16 cellular contexts compared by ENCODE assay signal in the genomic region with DNA sequence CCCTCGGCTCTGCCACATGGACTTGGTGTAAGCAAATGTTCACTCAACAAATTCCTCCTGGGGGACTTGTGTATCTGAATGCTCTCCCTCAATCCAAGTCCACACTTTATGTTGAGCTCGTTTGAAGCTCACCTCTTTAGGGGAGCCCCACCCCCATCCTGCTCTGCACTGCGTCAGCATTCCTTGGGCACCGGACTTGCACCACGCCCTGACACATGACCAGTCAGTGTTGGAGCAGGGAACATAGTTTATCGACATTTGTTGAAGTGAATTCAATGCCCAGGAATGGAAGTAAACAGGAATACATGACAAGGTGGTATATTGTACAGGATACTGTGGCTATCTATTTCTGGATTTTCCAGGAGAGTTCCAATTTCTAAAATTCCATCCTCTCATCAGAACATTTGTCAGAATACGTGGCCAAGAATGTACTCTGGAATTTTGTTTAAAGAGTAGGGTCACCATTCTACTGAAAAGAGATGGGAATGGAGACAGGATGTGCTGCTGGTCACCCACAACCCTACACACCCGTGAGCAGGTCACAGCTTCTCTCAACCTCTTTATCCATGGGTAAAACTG. TPM values are rescaled to one million over a fixed set of nuclear protein-coding genes. Genes with fewer than 3 reads are reported as not detected.
DNase-seq lines count a peak whose midpoint lies in the region; ATAC-seq, FAIRE-seq and TF ChIP-seq lines count a peak whose summit lies in the region.
"Had no signal": no experiment of that assay in that cellular context is flagged by ENCODE, and none has a peak within 500 bp of the region (broad histone marks: within the 10 kb centered on the region; RNA-seq: fewer than 3 reads in every experiment).

No MANE protein-coding gene starts in this region.

- no peaks in the 10 kb centered on the region for H3K36me3 ChIP-seq in keratinocyte (ENCODE audit: control insufficient read depth in 2 of 2, extremely low read depth in 1 of 2, insufficient read depth in 2 of 2, low read length in 2 of 2)
- H3K36me3 ChIP-seq: tibial nerve had no signal

- H3K4me2 ChIP-seq in keratinocyte (ENCODE audit: control insufficient read depth, extremely low read depth, insufficient read depth, low read depth, low read length): no peak overlapping the region

- no peaks in the 10 kb centered on the region for H3K79me2 ChIP-seq in keratinocyte (ENCODE audit: control insufficient read depth, insufficient read depth, low read length)

- no peak overlapping the region for H3K27ac Mint-ChIP-seq in endothelial cell (ENCODE audit: unreplicated experiment)
- H3K27ac Mint-ChIP-seq: activated CD8-positive, alpha-beta T cell treated with anti-CD3 and anti-CD28 coated beads for 36 hours; immature natural killer cell; naive thymus-derived CD4-positive, alpha-beta T cell had no signal

- H3K4me1 ChIP-seq in keratinocyte (ENCODE audit: control insufficient read depth, extremely low read depth, insufficient read depth, low read length): peaks cover 17% of the 10 kb centered on the region

- no peak overlapping the region for H3K27ac ChIP-seq in keratinocyte (ENCODE audit: control insufficient read depth, insufficient read depth, low read length)

- peak; percentile 49 for DNase-seq in EH (ENCODE audit: low read depth)
- DNase-seq in dermis microvascular lymphatic vessel endothelial cell (ENCODE audit: low read depth in 2 of 2): peak; percentile 37 to 96
- DNase-seq in keratinocyte (ENCODE audit: low read depth, low spot score): no peak
- no peak for DNase-seq in sciatic nerve (ENCODE audit: low spot score)
- DNase-seq in GDM1 (lab: John Stamatoyannopoulos, UW): no peak
- DNase-seq in endothelial cell (ENCODE audit: low spot score): no peak
- DNase-seq in activated CD4-positive, alpha-beta T cell treated with anti-CD3 and anti-CD28 coated beads, Interleukin-2, amount 50 U/mL, for 48 hours: no peak
- DNase-seq in cerebellar cortex (ENCODE audit: low spot score): no peak
- DNase-seq: activated CD8-positive, alpha-beta T cell treated with anti-CD3 and anti-CD28 coated beads for 36 hours; foreskin melanocyte; immature natural killer cell; naive thymus-derived CD4-positive, alpha-beta T cell; NCI-H526 treated with DMSO at 0.1 percent for 48 hours; stimulated activated CD4-positive, alpha-beta T cell treated with anti-CD3 and anti-CD28 coated beads, Interleukin-2, amount 100 ng/mL, for 48 hours; stimulated activated CD8-positive, alpha-beta memory T cell treated with anti-CD3 and anti-CD28 coated beads, Interleukin-4, amount 100 ng/mL, for 48 hours had no signal

- no peak overlapping the region for H2AFZ ChIP-seq in keratinocyte (ENCODE audit: control insufficient read depth, low read length)

- H3K4me3 ChIP-seq in keratinocyte (ENCODE audit: control insufficient read depth in 2 of 3, extremely low read depth in 1 of 3, insufficient read depth in 2 of 3, low read depth in 1 of 3, low read length in 3 of 3): peak overlapping the region in 1 of 3 experiments; percentile 22
- H3K4me3 ChIP-seq: tibial nerve had no signal

- H3K9me3 Mint-ChIP-seq in endothelial cell (ENCODE audit: unreplicated experiment): no peaks in the 10 kb centered on the region
- H3K9me3 Mint-ChIP-seq: activated CD8-positive, alpha-beta T cell treated with anti-CD3 and anti-CD28 coated beads for 36 hours; immature natural killer cell had no signal

- intact Hi-C loops in sciatic nerve (cut with DNase I): no loop called here

- no peaks in the 10 kb centered on the region for H3K27me3 ChIP-seq in keratinocyte (ENCODE audit: control insufficient read depth, extremely low read depth, insufficient read depth, low read length)
- H3K27me3 ChIP-seq: tibial nerve had no signal

- peak; percentile 56 for ATAC-seq in sciatic nerve
- ATAC-seq: activated CD8-positive, alpha-beta T cell treated with anti-CD3 and anti-CD28 coated beads for 36 hours; naive thymus-derived CD4-positive, alpha-beta T cell had no signal

- no peaks in the 10 kb centered on the region for H3K9me1 ChIP-seq in keratinocyte (ENCODE audit: control insufficient read depth, extremely low read depth, insufficient read depth, low read length)

- TF ChIP-seq CTCF in keratinocyte (optimal IDR thresholded peaks at IDR 0.05 in 1 of 3, IDR thresholded peaks at IDR 0.05 in 1 of 3, conservative IDR thresholded peaks at IDR 0.05 in 1 of 3; ENCODE audit: extremely low read depth in 1 of 3, insufficient read depth in 2 of 3, low read length in 3 of 3) (no peak), endothelial cell (IDR thresholded peaks at IDR 0.05; ENCODE audit: unreplicated experiment) (no peak)

- peaks cover 2% of the 10 kb centered on the region for H3K27me3 Mint-ChIP-seq in endothelial cell (ENCODE audit: unreplicated experiment)

- no peak overlapping the region for H3K4me3 Mint-ChIP-seq in endothelial cell (ENCODE audit: unreplicated experiment)
- H3K4me3 Mint-ChIP-seq: activated CD8-positive, alpha-beta T cell treated with anti-CD3 and anti-CD28 coated beads for 36 hours; immature natural killer cell; naive thymus-derived CD4-positive, alpha-beta T cell had no signal

- peak; percentile 17 for FAIRE-seq in keratinocyte (lab: Jason Lieb, UNC)

- H4K20me1 ChIP-seq in keratinocyte (ENCODE audit: control insufficient read depth, extremely low read depth, insufficient read depth, low read length): no peaks in the 10 kb centered on the region

- peaks cover 30% of the 10 kb centered on the region for H3K4me1 Mint-ChIP-seq in endothelial cell (ENCODE audit: unreplicated experiment)
- H3K4me1 Mint-ChIP-seq: immature natural killer cell; naive thymus-derived CD4-positive, alpha-beta T cell had no signal

- dilution Hi-C loops in keratinocyte (cut with MboI; ENCODE audit: extremely low pct_ligation_motif_present, low sequenced_read_pairs): no loop called here

- no peaks in the 10 kb centered on the region for H3K9me3 ChIP-seq in keratinocyte (ENCODE audit: control insufficient read depth, low read depth, low read length)
- H3K9me3 ChIP-seq: tibial nerve had no signal

- H3K36me3 Mint-ChIP-seq in endothelial cell (ENCODE audit: low read depth, unreplicated experiment): no peaks in the 10 kb centered on the region
- H3K36me3 Mint-ChIP-seq: immature natural killer cell; naive thymus-derived CD4-positive, alpha-beta T cell had no signal

- no peak overlapping the region for H3K9ac ChIP-seq in keratinocyte (ENCODE audit: control insufficient read depth, extremely low read depth, insufficient read depth, low read length)

RNA-seq across cellular contexts. Expression of gene LNX1, which starts 59.9 kb away (rescaled TPM):
- total RNA-seq in dermis microvascular lymphatic vessel endothelial cell: 4.0 and 5.1 TPM in 2 replicates
- 0.17 to 0.32 TPM (median 0.22 TPM) in 3 replicates for polyA plus RNA-seq in keratinocyte
- 3.7 TPM for polyA plus RNA-seq in keratinocyte (2011; ENCODE audit: low read depth)
- 0.21 and 0.26 TPM in 2 replicates for polyA plus RNA-seq in keratinocyte (2011; cell fraction: cytosol; rRNA removed)
- polyA plus RNA-seq in keratinocyte (2011; cell fraction: nucleus; rRNA removed): 0.39 TPM in 1 of 2 replicates, not detected in the other
- 0.47 and 3.9 TPM in 2 replicates for polyA plus RNA-seq in keratinocyte (2012; ENCODE audit: low replicate concordance)
- 0.29 to 1.5 TPM (median 1.4 TPM) in 3 replicates for polyA minus RNA-seq in keratinocyte
- polyA minus RNA-seq in keratinocyte (2011; cell fraction: cytosol; rRNA and poly(A)+ RNA removed): not detected
- polyA minus RNA-seq in keratinocyte (2011; cell fraction: nucleus; rRNA and poly(A)+ RNA removed): 0.42 TPM in 1 of 2 replicates, not detected in the other
- 7.9 TPM for total RNA-seq in sciatic nerve
- total RNA-seq in endothelial cell (ENCODE audit: unreplicated experiment): 25.7 TPM
- total RNA-seq: activated CD8-positive, alpha-beta T cell treated with anti-CD3 and anti-CD28 coated beads for 36 hours; naive thymus-derived CD4-positive, alpha-beta T cell had no signal

Comparison
In these comparisons a context has a peak if more than half of its experiments do, and no peak if none do; other contexts are left out.
1. DNase-seq: peak in EH (single experiment) and dermis microvascular lymphatic vessel endothelial cell (2 of 2); none in keratinocyte (single experiment), sciatic nerve (single experiment), GDM1 (single experiment), endothelial cell (single experiment), activated CD4-positive, alpha-beta T cell treated with anti-CD3 and anti-CD28 coated beads, Interleukin-2, amount 50 U/mL, for 48 hours (0 of 2) and cerebellar cortex (single experiment).